Comparison of ENCODE assay signal across 1 cellular context in genomic region chr2:168890006-168890782, GRCh38.
TF ChIP-seq lines count a peak whose summit lies in the region.

TSS of gene SPC25 (minus strand) at chr2:168890430. CDS start at chr2:168889519, 911 bp downstream.

TF ChIP-seq in K562, 482 proteins besides CTCF, POLR2A, EP300 and RAD21 (continued from another document):
- TF ChIP-seq NR2C1 (IDR thresholded peaks at IDR 0.05) (peak; percentile 88), NR2C1 (tag; IDR thresholded peaks at IDR 0.05) (peak; percentile 94), ZNF511 (CRISPR knock-in tag; IDR thresholded peaks at IDR 0.05) (peak; percentile 55; the same call in 1 of the 2 replicates), HEY1 (CRISPR knock-in tag; IDR thresholded peaks at IDR 0.05; ENCODE audit: borderline replicate concordance) (0 out of 2 replicates have a peak, but pooled peaks have one; percentile 2), ILK (tag; IDR thresholded peaks at IDR 0.05; ENCODE audit: borderline replicate concordance, low read depth) (no peak), EP400 (IDR thresholded peaks at IDR 0.05) (peak; percentile 97), SMARCE1 (IDR thresholded peaks at IDR 0.05) (0 out of 2 replicates have a peak, but pooled peaks have one; percentile 29), POLR3A (IDR thresholded peaks at IDR 0.05; ENCODE audit: borderline replicate concordance, extremely low read depth, insufficient read depth, insufficient read length) (no peak), RBM17 (IDR thresholded peaks at IDR 0.05; ENCODE audit: borderline replicate concordance, low read depth, low read length) (no peak), MYBL2 (IDR thresholded peaks at IDR 0.05; ENCODE audit: low read depth) (peak; percentile 99), MYBL2 (CRISPR knock-in tag; IDR thresholded peaks at IDR 0.05; ENCODE audit: borderline replicate concordance) (peak; percentile 89; the same call in 1 of the 2 replicates), ATF2 (CRISPR knock-in tag; IDR thresholded peaks at IDR 0.05) (no peak), CEBPG (CRISPR knock-in tag; IDR thresholded peaks at IDR 0.05) (peak; percentile 40; the same call in 1 of the 2 replicates), CEBPG (tag; conservative IDR thresholded peaks at IDR 0.05 in 1 of 2, IDR thresholded peaks at IDR 0.05 in 1 of 2) (peak in 1 of 2 experiments; percentile 46; a peak in 1 of 4 replicates), LCOR (CRISPR knock-in tag; IDR thresholded peaks at IDR 0.05) (peak; percentile 93), NEUROD1 (IDR thresholded peaks at IDR 0.05; ENCODE audit: borderline replicate concordance, low read depth, low read length, partially characterized antibody) (peak; percentile 94), GTF2F1 (IDR thresholded peaks at IDR 0.05; ENCODE audit: low read depth, low read length) (0 out of 2 replicates have a peak, but pooled peaks have one; percentile 57), FOXJ3 (CRISPR knock-in tag; IDR thresholded peaks at IDR 0.05) (no peak), SIN3A (IDR thresholded peaks at IDR 0.05; ENCODE audit: borderline replicate concordance in 2 of 2, control insufficient read depth in 1 of 2, low read depth in 2 of 2, low read length in 2 of 2) (peak; percentile 91 to 92), FOS (IDR thresholded peaks at IDR 0.05; ENCODE audit: extremely low read depth, insufficient read length) (peak; percentile 98), TARDBP (IDR thresholded peaks at IDR 0.05) (no peak), TBP (optimal IDR thresholded peaks at IDR 0.05; ENCODE audit: low read depth, low read length) (peak; percentile 82), ILF3 (IDR thresholded peaks at IDR 0.05; ENCODE audit: borderline replicate concordance) (no peak), TAF7 (tag; IDR thresholded peaks at IDR 0.05) (peak; percentile 47; the same call in 1 of the 2 replicates), CHD2 (IDR thresholded peaks at IDR 0.05; ENCODE audit: low read depth, low read length) (peak; percentile 94), RCOR1 (IDR thresholded peaks at IDR 0.05; ENCODE audit: borderline replicate concordance in 1 of 2, low read depth in 2 of 2, low read length in 2 of 2) (peak; percentile 17 to 25; a peak in 2 of 4 replicates), TEAD4 (IDR thresholded peaks at IDR 0.05; ENCODE audit: low read length) (no peak; the same call in 1 of the 2 replicates), TEAD4 (CRISPR knock-in tag; IDR thresholded peaks at IDR 0.05; ENCODE audit: borderline replicate concordance) (no peak), RHOXF2B (CRISPR knock-in tag; conservative IDR thresholded peaks at IDR 0.05) (peak; percentile 63; the same call in 1 of the 2 replicates), FOXM1 (IDR thresholded peaks at IDR 0.05; ENCODE audit: low read depth) (peak; percentile 96), FOXM1 (CRISPR knock-in tag; IDR thresholded peaks at IDR 0.05; ENCODE audit: low read depth) (no peak), LARP7 (IDR thresholded peaks at IDR 0.05) (no peak), NCOA6 (IDR thresholded peaks at IDR 0.05) (peak; percentile 24; the same call in 1 of the 2 replicates), SMARCB1 (IDR thresholded peaks at IDR 0.05; ENCODE audit: insufficient read length, low read depth) (no peak), ZBTB12 (CRISPR knock-in tag; IDR thresholded peaks at IDR 0.05) (no peak), MEF2D (tag; conservative IDR thresholded peaks at IDR 0.05; ENCODE audit: low read depth) (peak; percentile 44; the same call in 1 of the 2 replicates), ZNF174 (CRISPR knock-in tag; IDR thresholded peaks at IDR 0.05) (no peak), MTA3 (IDR thresholded peaks at IDR 0.05; ENCODE audit: borderline replicate concordance) (peak; percentile 79)
- TF ChIP-seq, protein P1, sequence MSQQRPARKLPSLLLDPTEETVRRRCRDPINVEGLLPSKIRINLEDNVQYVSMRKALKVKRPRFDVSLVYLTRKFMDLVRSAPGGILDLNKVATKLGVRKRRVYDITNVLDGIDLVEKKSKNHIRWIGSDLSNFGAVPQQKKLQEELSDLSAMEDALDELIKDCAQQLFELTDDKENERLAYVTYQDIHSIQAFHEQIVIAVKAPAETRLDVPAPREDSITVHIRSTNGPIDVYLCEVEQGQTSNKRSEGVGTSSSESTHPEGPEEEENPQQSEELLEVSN (IDR thresholded peaks at IDR 0.05; ENCODE audit: borderline replicate concordance in 1 of 2, extremely low read depth in 1 of 2, insufficient read depth in 1 of 2, insufficient read length in 1 of 2, low read depth in 1 of 2, low read length in 1 of 2, poor library complexity in 1 of 2, severe bottlenecking in 1 of 2), result peak; percentile 70 to 91
- TF ChIP-seq, protein P2, sequence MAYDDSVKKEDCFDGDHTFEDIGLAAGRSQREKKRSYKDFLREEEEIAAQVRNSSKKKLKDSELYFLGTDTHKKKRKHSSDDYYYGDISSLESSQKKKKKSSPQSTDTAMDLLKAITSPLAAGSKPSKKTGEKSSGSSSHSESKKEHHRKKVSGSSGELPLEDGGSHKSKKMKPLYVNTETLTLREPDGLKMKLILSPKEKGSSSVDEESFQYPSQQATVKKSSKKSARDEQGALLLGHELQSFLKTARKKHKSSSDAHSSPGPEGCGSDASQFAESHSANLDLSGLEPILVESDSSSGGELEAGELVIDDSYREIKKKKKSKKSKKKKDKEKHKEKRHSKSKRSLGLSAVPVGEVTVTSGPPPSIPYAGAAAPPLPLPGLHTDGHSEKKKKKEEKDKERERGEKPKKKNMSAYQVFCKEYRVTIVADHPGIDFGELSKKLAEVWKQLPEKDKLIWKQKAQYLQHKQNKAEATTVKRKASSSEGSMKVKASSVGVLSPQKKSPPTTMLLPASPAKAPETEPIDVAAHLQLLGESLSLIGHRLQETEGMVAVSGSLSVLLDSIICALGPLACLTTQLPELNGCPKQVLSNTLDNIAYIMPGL (CRISPR knock-in tag; IDR thresholded peaks at IDR 0.05), result 0 out of 2 replicates have a peak, but pooled peaks have one; percentile 31
- TF ChIP-seq, protein P3, sequence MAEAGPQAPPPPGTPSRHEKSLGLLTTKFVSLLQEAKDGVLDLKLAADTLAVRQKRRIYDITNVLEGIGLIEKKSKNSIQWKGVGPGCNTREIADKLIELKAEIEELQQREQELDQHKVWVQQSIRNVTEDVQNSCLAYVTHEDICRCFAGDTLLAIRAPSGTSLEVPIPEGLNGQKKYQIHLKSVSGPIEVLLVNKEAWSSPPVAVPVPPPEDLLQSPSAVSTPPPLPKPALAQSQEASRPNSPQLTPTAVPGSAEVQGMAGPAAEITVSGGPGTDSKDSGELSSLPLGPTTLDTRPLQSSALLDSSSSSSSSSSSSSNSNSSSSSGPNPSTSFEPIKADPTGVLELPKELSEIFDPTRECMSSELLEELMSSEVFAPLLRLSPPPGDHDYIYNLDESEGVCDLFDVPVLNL (CRISPR knock-in tag; IDR thresholded peaks at IDR 0.05; ENCODE audit: low read depth), result peak; percentile 100
